Comparison of ENCODE assay signal across 1 cellular context in the genomic region with DNA sequence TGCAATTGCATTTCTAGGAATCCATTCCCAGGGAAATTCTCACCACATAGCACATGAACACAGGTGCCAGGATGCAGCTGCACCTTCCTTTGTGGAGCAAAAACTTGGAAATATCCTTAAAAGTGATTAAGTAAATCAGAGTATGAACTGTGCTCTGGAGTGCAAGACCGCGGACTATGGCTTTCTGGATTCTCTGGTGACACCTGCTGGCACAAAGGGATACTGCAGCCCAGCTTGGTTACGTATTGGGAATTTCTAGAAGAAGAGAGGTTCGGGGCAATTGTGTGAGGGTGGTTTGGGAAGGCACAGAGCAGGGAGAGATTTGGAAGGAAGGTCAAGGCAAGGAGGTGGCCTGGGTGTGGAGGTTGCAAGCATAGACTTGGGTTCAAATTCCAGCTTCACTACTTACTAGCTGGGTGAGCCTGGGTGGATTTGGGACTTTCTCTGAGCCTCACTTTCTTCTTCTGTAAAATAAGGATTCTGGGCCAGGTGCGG.
TF ChIP-seq lines count a peak whose summit lies in the region.

No MANE protein-coding gene starts in this region.

TF ChIP-seq in HepG2, 621 proteins besides CTCF, POLR2A, EP300 and RAD21 (continued from another document and continues in another):
- TF ChIP-seq, protein P1, sequence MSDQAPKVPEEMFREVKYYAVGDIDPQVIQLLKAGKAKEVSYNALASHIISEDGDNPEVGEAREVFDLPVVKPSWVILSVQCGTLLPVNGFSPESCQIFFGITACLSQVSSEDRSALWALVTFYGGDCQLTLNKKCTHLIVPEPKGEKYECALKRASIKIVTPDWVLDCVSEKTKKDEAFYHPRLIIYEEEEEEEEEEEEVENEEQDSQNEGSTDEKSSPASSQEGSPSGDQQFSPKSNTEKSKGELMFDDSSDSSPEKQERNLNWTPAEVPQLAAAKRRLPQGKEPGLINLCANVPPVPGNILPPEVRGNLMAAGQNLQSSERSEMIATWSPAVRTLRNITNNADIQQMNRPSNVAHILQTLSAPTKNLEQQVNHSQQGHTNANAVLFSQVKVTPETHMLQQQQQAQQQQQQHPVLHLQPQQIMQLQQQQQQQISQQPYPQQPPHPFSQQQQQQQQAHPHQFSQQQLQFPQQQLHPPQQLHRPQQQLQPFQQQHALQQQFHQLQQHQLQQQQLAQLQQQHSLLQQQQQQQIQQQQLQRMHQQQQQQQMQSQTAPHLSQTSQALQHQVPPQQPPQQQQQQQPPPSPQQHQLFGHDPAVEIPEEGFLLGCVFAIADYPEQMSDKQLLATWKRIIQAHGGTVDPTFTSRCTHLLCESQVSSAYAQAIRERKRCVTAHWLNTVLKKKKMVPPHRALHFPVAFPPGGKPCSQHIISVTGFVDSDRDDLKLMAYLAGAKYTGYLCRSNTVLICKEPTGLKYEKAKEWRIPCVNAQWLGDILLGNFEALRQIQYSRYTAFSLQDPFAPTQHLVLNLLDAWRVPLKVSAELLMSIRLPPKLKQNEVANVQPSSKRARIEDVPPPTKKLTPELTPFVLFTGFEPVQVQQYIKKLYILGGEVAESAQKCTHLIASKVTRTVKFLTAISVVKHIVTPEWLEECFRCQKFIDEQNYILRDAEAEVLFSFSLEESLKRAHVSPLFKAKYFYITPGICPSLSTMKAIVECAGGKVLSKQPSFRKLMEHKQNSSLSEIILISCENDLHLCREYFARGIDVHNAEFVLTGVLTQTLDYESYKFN (CRISPR knock-in tag; conservative IDR thresholded peaks at IDR 0.05), result no peak
- TF ChIP-seq ZNF660 (CRISPR knock-in tag; IDR thresholded peaks at IDR 0.05; ENCODE audit: borderline replicate concordance, low read depth), result no peak
- no peak for TF ChIP-seq ATAD3A (CRISPR knock-in tag; IDR thresholded peaks at IDR 0.05)
- TF ChIP-seq WIZ (CRISPR knock-in tag; IDR thresholded peaks at IDR 0.05), result no peak
- TF ChIP-seq ZNF510 (CRISPR knock-in tag; IDR thresholded peaks at IDR 0.05; ENCODE audit: low read depth), result no peak
- no peak for TF ChIP-seq ZNF572 (CRISPR knock-in tag; IDR thresholded peaks at IDR 0.05)
- TF ChIP-seq, protein P2, sequence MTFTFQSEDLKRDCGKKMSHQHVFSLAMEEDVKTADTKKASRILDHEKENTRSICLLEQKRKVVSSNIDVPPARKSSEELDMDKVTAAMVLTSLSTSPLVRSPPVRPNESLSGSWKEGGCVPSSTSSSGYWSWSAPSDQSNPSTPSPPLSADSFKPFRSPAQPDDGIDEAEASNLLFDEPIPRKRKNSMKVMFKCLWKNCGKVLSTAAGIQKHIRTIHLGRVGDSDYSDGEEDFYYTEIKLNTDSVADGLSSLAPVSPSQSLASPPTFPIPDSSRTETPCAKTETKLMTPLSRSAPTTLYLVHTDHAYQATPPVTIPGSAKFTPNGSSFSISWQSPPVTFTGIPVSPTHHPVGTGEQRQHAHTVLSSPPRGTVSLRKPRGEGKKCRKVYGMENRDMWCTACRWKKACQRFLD (CRISPR knock-in tag; IDR thresholded peaks at IDR 0.05; ENCODE audit: borderline replicate concordance), result no peak
- no peak for TF ChIP-seq SMARCE1 (IDR thresholded peaks at IDR 0.05; ENCODE audit: borderline replicate concordance)
- no peak for TF ChIP-seq CREM (IDR thresholded peaks at IDR 0.05)
- TF ChIP-seq CREM (CRISPR knock-in tag; IDR thresholded peaks at IDR 0.05), result no peak
- TF ChIP-seq, protein P3, sequence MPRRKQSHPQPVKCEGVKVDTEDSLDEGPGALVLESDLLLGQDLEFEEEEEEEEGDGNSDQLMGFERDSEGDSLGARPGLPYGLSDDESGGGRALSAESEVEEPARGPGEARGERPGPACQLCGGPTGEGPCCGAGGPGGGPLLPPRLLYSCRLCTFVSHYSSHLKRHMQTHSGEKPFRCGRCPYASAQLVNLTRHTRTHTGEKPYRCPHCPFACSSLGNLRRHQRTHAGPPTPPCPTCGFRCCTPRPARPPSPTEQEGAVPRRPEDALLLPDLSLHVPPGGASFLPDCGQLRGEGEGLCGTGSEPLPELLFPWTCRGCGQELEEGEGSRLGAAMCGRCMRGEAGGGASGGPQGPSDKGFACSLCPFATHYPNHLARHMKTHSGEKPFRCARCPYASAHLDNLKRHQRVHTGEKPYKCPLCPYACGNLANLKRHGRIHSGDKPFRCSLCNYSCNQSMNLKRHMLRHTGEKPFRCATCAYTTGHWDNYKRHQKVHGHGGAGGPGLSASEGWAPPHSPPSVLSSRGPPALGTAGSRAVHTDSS (CRISPR knock-in tag; conservative IDR thresholded peaks at IDR 0.05), result no peak
- TF ChIP-seq, protein P4, sequence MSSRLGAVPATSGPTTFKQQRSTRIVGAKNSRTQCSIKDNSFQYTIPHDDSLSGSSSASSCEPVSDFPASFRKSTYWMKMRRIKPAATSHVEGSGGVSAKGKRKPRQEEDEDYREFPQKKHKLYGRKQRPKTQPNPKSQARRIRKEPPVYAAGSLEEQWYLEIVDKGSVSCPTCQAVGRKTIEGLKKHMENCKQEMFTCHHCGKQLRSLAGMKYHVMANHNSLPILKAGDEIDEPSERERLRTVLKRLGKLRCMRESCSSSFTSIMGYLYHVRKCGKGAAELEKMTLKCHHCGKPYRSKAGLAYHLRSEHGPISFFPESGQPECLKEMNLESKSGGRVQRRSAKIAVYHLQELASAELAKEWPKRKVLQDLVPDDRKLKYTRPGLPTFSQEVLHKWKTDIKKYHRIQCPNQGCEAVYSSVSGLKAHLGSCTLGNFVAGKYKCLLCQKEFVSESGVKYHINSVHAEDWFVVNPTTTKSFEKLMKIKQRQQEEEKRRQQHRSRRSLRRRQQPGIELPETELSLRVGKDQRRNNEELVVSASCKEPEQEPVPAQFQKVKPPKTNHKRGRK (CRISPR knock-in tag; IDR thresholded peaks at IDR 0.05), result no peak
- TF ChIP-seq SOX13 (IDR thresholded peaks at IDR 0.05), result no peak
- TF ChIP-seq SOX13 (CRISPR knock-in tag; conservative IDR thresholded peaks at IDR 0.05 in 1 of 2, IDR thresholded peaks at IDR 0.05 in 1 of 2), result peak in 1 of 2 experiments; percentile 42; a peak in 1 of 4 replicates
- no peak for TF ChIP-seq NBN (conservative IDR thresholded peaks at IDR 0.05)
- TF ChIP-seq, protein P5, sequence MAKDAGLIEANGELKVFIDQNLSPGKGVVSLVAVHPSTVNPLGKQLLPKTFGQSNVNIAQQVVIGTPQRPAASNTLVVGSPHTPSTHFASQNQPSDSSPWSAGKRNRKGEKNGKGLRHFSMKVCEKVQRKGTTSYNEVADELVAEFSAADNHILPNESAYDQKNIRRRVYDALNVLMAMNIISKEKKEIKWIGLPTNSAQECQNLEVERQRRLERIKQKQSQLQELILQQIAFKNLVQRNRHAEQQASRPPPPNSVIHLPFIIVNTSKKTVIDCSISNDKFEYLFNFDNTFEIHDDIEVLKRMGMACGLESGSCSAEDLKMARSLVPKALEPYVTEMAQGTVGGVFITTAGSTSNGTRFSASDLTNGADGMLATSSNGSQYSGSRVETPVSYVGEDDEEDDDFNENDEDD (CRISPR knock-in tag; IDR thresholded peaks at IDR 0.05; ENCODE audit: borderline replicate concordance), result no peak
- TF ChIP-seq, protein P6, sequence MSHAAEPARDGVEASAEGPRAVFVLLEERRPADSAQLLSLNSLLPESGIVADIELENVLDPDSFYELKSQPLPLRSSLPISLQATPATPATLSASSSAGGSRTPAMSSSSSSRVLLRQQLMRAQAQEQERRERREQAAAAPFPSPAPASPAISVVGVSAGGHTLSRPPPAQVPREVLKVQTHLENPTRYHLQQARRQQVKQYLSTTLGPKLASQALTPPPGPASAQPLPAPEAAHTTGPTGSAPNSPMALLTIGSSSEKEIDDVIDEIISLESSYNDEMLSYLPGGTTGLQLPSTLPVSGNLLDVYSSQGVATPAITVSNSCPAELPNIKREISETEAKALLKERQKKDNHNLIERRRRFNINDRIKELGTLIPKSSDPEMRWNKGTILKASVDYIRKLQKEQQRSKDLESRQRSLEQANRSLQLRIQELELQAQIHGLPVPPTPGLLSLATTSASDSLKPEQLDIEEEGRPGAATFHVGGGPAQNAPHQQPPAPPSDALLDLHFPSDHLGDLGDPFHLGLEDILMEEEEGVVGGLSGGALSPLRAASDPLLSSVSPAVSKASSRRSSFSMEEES (CRISPR knock-in tag; IDR thresholded peaks at IDR 0.05), result 0 out of 2 replicates have a peak, but pooled peaks have one; percentile 37
- peak; percentile 95; the same call in 1 of the 2 replicates for TF ChIP-seq SP140L (CRISPR knock-in tag; IDR thresholded peaks at IDR 0.05; ENCODE audit: borderline replicate concordance)
- TF ChIP-seq NFIB (CRISPR knock-in tag; IDR thresholded peaks at IDR 0.05; ENCODE audit: borderline replicate concordance), result no peak
- TF ChIP-seq SALL1 (CRISPR knock-in tag; IDR thresholded peaks at IDR 0.05), result peak; percentile 49
- no peak for TF ChIP-seq ZNF775 (CRISPR knock-in tag; IDR thresholded peaks at IDR 0.05; ENCODE audit: borderline replicate concordance)
- TF ChIP-seq, protein P7, sequence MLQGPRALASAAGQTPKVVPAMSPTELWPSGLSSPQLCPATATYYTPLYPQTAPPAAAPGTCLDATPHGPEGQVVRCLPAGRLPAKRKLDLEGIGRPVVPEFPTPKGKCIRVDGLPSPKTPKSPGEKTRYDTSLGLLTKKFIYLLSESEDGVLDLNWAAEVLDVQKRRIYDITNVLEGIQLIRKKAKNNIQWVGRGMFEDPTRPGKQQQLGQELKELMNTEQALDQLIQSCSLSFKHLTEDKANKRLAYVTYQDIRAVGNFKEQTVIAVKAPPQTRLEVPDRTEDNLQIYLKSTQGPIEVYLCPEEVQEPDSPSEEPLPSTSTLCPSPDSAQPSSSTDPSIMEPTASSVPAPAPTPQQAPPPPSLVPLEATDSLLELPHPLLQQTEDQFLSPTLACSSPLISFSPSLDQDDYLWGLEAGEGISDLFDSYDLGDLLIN (CRISPR knock-in tag; IDR thresholded peaks at IDR 0.05; ENCODE audit: borderline replicate concordance), result no peak
- TF ChIP-seq DR1 (CRISPR knock-in tag; IDR thresholded peaks at IDR 0.05), result no peak
- TF ChIP-seq ZNF207 (IDR thresholded peaks at IDR 0.05; ENCODE audit: borderline replicate concordance), result no peak
- TF ChIP-seq ZNF605 (CRISPR knock-in tag; IDR thresholded peaks at IDR 0.05), result peak; percentile 27; the same call in 1 of the 2 replicates
- no peak for TF ChIP-seq MAFK (conservative IDR thresholded peaks at IDR 0.05 in 1 of 2, IDR thresholded peaks at IDR 0.05 in 1 of 2; ENCODE audit: low read length in 2 of 2)
- TF ChIP-seq ZNF382 (CRISPR knock-in tag; IDR thresholded peaks at IDR 0.05; ENCODE audit: borderline replicate concordance), result no peak
- no peak for TF ChIP-seq SP4 (CRISPR knock-in tag; IDR thresholded peaks at IDR 0.05)
- no peak for TF ChIP-seq U2AF2 (IDR thresholded peaks at IDR 0.05; ENCODE audit: low read depth, low read length)
- no peak for TF ChIP-seq TGIF2 (CRISPR knock-in tag; IDR thresholded peaks at IDR 0.05)
- TF ChIP-seq MYC (CRISPR knock-in tag; IDR thresholded peaks at IDR 0.05; ENCODE audit: borderline replicate concordance), result no peak
- no peak for TF ChIP-seq NFKBIZ (CRISPR knock-in tag; IDR thresholded peaks at IDR 0.05)
- TF ChIP-seq KDM3A (CRISPR knock-in tag; IDR thresholded peaks at IDR 0.05; ENCODE audit: low read depth), result no peak
- no peak for TF ChIP-seq NFE2 (CRISPR knock-in tag; IDR thresholded peaks at IDR 0.05)
- TF ChIP-seq POGZ (CRISPR knock-in tag; IDR thresholded peaks at IDR 0.05), result no peak
- TF ChIP-seq, protein P8, sequence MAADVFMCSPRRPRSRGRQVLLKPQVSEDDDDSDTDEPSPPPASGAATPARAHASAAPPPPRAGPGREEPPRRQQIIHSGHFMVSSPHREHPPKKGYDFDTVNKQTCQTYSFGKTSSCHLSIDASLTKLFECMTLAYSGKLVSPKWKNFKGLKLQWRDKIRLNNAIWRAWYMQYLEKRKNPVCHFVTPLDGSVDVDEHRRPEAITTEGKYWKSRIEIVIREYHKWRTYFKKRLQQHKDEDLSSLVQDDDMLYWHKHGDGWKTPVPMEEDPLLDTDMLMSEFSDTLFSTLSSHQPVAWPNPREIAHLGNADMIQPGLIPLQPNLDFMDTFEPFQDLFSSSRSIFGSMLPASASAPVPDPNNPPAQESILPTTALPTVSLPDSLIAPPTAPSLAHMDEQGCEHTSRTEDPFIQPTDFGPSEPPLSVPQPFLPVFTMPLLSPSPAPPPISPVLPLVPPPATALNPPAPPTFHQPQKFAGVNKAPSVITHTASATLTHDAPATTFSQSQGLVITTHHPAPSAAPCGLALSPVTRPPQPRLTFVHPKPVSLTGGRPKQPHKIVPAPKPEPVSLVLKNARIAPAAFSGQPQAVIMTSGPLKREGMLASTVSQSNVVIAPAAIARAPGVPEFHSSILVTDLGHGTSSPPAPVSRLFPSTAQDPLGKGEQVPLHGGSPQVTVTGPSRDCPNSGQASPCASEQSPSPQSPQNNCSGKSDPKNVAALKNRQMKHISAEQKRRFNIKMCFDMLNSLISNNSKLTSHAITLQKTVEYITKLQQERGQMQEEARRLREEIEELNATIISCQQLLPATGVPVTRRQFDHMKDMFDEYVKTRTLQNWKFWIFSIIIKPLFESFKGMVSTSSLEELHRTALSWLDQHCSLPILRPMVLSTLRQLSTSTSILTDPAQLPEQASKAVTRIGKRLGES (CRISPR knock-in tag; IDR thresholded peaks at IDR 0.05; ENCODE audit: borderline replicate concordance), result no peak
- TF ChIP-seq, protein P9, sequence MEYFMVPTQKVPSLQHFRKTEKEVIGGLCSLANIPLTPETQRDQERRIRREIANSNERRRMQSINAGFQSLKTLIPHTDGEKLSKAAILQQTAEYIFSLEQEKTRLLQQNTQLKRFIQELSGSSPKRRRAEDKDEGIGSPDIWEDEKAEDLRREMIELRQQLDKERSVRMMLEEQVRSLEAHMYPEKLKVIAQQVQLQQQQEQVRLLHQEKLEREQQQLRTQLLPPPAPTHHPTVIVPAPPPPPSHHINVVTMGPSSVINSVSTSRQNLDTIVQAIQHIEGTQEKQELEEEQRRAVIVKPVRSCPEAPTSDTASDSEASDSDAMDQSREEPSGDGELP (IDR thresholded peaks at IDR 0.05; ENCODE audit: borderline replicate concordance, low read depth), result no peak
- peak; percentile 51; the same call in 1 of the 2 replicates for TF ChIP-seq ZNF274 (CRISPR knock-in tag; IDR thresholded peaks at IDR 0.05)
- TF ChIP-seq ZNF777 (CRISPR knock-in tag; IDR thresholded peaks at IDR 0.05), result no peak
- TF ChIP-seq POLR2AphosphoS5 (IDR thresholded peaks at IDR 0.05; ENCODE audit: low read depth, low read length), result no peak
- TF ChIP-seq CAMTA2 (CRISPR knock-in tag; IDR thresholded peaks at IDR 0.05; ENCODE audit: borderline replicate concordance), result no peak
- TF ChIP-seq SMYD3 (CRISPR knock-in tag; IDR thresholded peaks at IDR 0.05), result no peak
- TF ChIP-seq POLR2G (IDR thresholded peaks at IDR 0.05; ENCODE audit: low read depth, low read length), result no peak
- TF ChIP-seq ZNF30 (CRISPR knock-in tag; IDR thresholded peaks at IDR 0.05), result no peak
- no peak for TF ChIP-seq ZNF24 (IDR thresholded peaks at IDR 0.05)
- TF ChIP-seq TMF1 (CRISPR knock-in tag; IDR thresholded peaks at IDR 0.05; ENCODE audit: low read depth), result no peak
- no peak for TF ChIP-seq ZNF652 (CRISPR knock-in tag; IDR thresholded peaks at IDR 0.05; ENCODE audit: borderline replicate concordance, low read depth)
- TF ChIP-seq ZNF282 (IDR thresholded peaks at IDR 0.05; ENCODE audit: partially characterized antibody), result no peak
